ENCODE assay signal across 8 cellular contexts in genomic region chr17:48055531-48056245, GRCh38. TPM values are rescaled to one million over a fixed set of nuclear protein-coding genes. Genes with fewer than 3 reads are reported as not detected.
DNase-seq lines count a peak whose midpoint lies in the region; FAIRE-seq and TF ChIP-seq lines count a peak whose summit lies in the region.

No MANE protein-coding gene starts in this region.

- peaks cover 15% of the 10 kb centered on the region for H3K36me3 Mint-ChIP-seq in neural crest cell (ENCODE audit: low read depth)

- peak overlapping the region; percentile 82 for H3K4me2 ChIP-seq in mammary epithelial cell (ENCODE audit: insufficient read depth, low read depth, low read length)

- H3K27ac ChIP-seq in A673 (ENCODE audit: low read depth, low read length, poor library complexity, severe bottlenecking) (peak overlapping the region; percentile 98), mammary epithelial cell (ENCODE audit: insufficient read depth, low read depth, low read length) (no peak overlapping the region), small intestine (ENCODE audit: low read depth in 1 of 2, low read length in 1 of 2) (peak overlapping the region in 1 of 2 donors; percentile 19)

- H3K79me2 ChIP-seq in mammary epithelial cell (ENCODE audit: insufficient read depth, low read length), result peaks cover 95% of the 10 kb centered on the region

- no peaks in the 10 kb centered on the region for H3K9me3 Mint-ChIP-seq in neural crest cell

- H3K9ac ChIP-seq in mammary epithelial cell (ENCODE audit: insufficient read depth, low read length), result no peak overlapping the region

- peak overlapping the region; percentile 94 for H3K27ac Mint-ChIP-seq in neural crest cell (ENCODE audit: unreplicated experiment)

- POLR2A ChIA-PET in A673 (lab: Charles Lee; ENCODE audit: low non-redundant PET), result interaction anchor here (0.6 to 2.0 kb wide), 6 partner anchors 8 to 1247 kb away, joined by 5 to 14 read pairs (median 8); partner anchors contain the start of gene SNX11

- BruUV-seq in A673 (replicated peaks; lab: Mats Ljungman, UMichigan) (no TSS peak), mammary epithelial cell (replicated peaks; lab: Mats Ljungman, UMichigan) (no TSS peak)

- DNase-seq in A673 (ENCODE audit: low spot score) (peak; percentile 82), GM13976 (ENCODE audit: low spot score) (peak; percentile 74), NCI-H226 (peak; percentile 79), mammary epithelial cell (peak; percentile 52), neural crest cell (ENCODE audit: low read depth, low spot score) (no peak), small intestine (no peak), GF-D8 (lab: John Stamatoyannopoulos, UW) (no peak), occipital lobe (lab: John Stamatoyannopoulos, UW) (no peak)

- peak overlapping the region; percentile 62 for H3K4me3 Mint-ChIP-seq in neural crest cell

- intact Hi-C loops in A673 (cut with micrococcal nuclease; ENCODE audit: unreplicated experiment) (no loop called here), mammary epithelial cell (cut with micrococcal nuclease) (no loop called here)

- no peak for FAIRE-seq in small intestine (lab: Jason Lieb, UNC)

- peaks cover 55% of the 10 kb centered on the region for H3K4me1 Mint-ChIP-seq in neural crest cell

- H4K20me1 ChIP-seq in mammary epithelial cell (ENCODE audit: insufficient read depth, low read length), result no peaks in the 10 kb centered on the region

- dilution Hi-C loops in mammary epithelial cell (cut with HindIII; ENCODE audit: low sequenced_read_pairs), result no loop called here

- TF ChIP-seq CTCF in A673 (conservative IDR thresholded peaks at IDR 0.05; ENCODE audit: low read depth, low read length) (no peak), GM13976 (IDR thresholded peaks at IDR 0.05; ENCODE audit: borderline replicate concordance, control extremely low read depth, extremely low read depth, insufficient read depth, missing control alignments) (no peak), mammary epithelial cell (conservative IDR thresholded peaks at IDR 0.05 in 1 of 2, IDR thresholded peaks at IDR 0.05 in 1 of 2; ENCODE audit: extremely low read depth in 1 of 2, insufficient read depth in 1 of 2, low read depth in 1 of 2, low read length in 2 of 2) (no peak), neural crest cell (conservative IDR thresholded peaks at IDR 0.05) (no peak)

- peak overlapping the region; percentile 38 for H3K4me3 ChIP-seq in A673 (ENCODE audit: low read depth, low read length, poor library complexity, severe bottlenecking)
- peak overlapping the region in 1 of 3 experiments; percentile 54 for H3K4me3 ChIP-seq in mammary epithelial cell (replicated peaks in 1 of 3; ENCODE audit: insufficient read depth in 1 of 3, low read depth in 2 of 3, low read length in 3 of 3)
- no peak overlapping the region for H3K4me3 ChIP-seq in small intestine (ENCODE audit: low read depth in 1 of 2, low read length in 2 of 2)

- CTCF ChIA-PET in A673 (lab: Charles Lee) (interaction anchor here (0.5 to 1.7 kb wide), 3 partner anchors 11 to 204 kb away, joined by 3 to 7 read pairs (median 7); no protein-coding TSS in a partner anchor), mammary epithelial cell (lab: Charles Lee; ENCODE audit: low non-redundant PET) (interaction anchor here (0.9 kb wide), 1 partner anchor 29 kb away, joined by 4 read pairs; no protein-coding TSS in a partner anchor)

- peaks cover 58% of the 10 kb centered on the region for H3K4me1 ChIP-seq in A673 (ENCODE audit: insufficient read depth, low read length, poor library complexity, severe bottlenecking)
- peaks cover 47% of the 10 kb centered on the region for H3K4me1 ChIP-seq in mammary epithelial cell (ENCODE audit: insufficient read depth, low read length)
- H3K4me1 ChIP-seq in small intestine (ENCODE audit: control insufficient read depth in 2 of 2, insufficient read depth in 1 of 2, low read depth in 1 of 2, low read length in 1 of 2), result peaks cover 7 to 32% of the 10 kb centered on the region in 2 donors

- WGBS in mammary epithelial cell (ENCODE audit: low coverage, missing lambda C conversion rate), result 90% methylated on average over 5 of the region's 5 CpGs
- WGBS in small intestine, 3 donors, result 76 to 88% (median 87%) methylated on average over 5 of the region's 5 CpGs

- H3K27me3 Mint-ChIP-seq in neural crest cell (ENCODE audit: low read depth), result no peaks in the 10 kb centered on the region

- H2AFZ ChIP-seq in mammary epithelial cell (ENCODE audit: low read depth, low read length), result no peak overlapping the region

- H3K9me3 ChIP-seq in A673 (ENCODE audit: low read depth, low read length, poor library complexity, severe bottlenecking), result no peaks in the 10 kb centered on the region
- no peaks in the 10 kb centered on the region for H3K9me3 ChIP-seq in mammary epithelial cell (replicated peaks; ENCODE audit: insufficient read depth, low read length)
- H3K9me3 ChIP-seq in small intestine (ENCODE audit: control insufficient read depth, low read depth), result no peaks in the 10 kb centered on the region

- in situ Hi-C loops in GM13976 (cut with MboI; ENCODE audit: low sequenced_read_pairs, unreplicated experiment), result no loop called here
- in situ Hi-C loops in mammary epithelial cell (cut with MboI; ENCODE audit: low sequenced_read_pairs in 2 of 2), result no loop called here

- H3K27me3 ChIP-seq in A673 (replicated peaks; ENCODE audit: insufficient read depth, low read depth, low read length, poor library complexity), result no peaks in the 10 kb centered on the region
- no peaks in the 10 kb centered on the region for H3K27me3 ChIP-seq in mammary epithelial cell (ENCODE audit: insufficient read depth, low read length)
- H3K27me3 ChIP-seq in small intestine (ENCODE audit: control insufficient read depth in 2 of 2, insufficient read depth in 2 of 2, low read length in 2 of 2), result no peaks in the 10 kb centered on the region

- H3K36me3 ChIP-seq in A673 (ENCODE audit: insufficient read depth, low read length, poor library complexity, severe bottlenecking), result peaks cover 68% of the 10 kb centered on the region
- H3K36me3 ChIP-seq in mammary epithelial cell (ENCODE audit: insufficient read depth, low read length), result peaks cover 35% of the 10 kb centered on the region
- H3K36me3 ChIP-seq in small intestine (ENCODE audit: control insufficient read depth in 2 of 2, insufficient read depth in 2 of 2, low read length in 2 of 2), result peaks cover 13 to 50% of the 10 kb centered on the region in 2 donors

RNA-seq across cellular contexts. Expression of gene NFE2L1, which starts 7.5 kb away (rescaled TPM):
- total RNA-seq in A673 (2021) (149 and 168 TPM in 2 replicates), mammary epithelial cell (100 to 1,000 TPM; 283 to 291 TPM), neural crest cell (121 and 131 TPM in 2 replicates), occipital lobe (28.5 TPM)
- polyA plus RNA-seq in mammary epithelial cell (138 TPM), small intestine (100 to 1,000 TPM in 1 of 3 donors, 10 to 100 TPM in 2; 52.1 to 110 (median 70.4) TPM)
- polyA minus RNA-seq in mammary epithelial cell, result 315 TPM

RNA-seq across cellular contexts. Expression of gene COPZ2, which starts 18.1 kb away (rescaled TPM):
- 2.3 TPM in 1 of 2 replicates, not detected in the other for total RNA-seq in A673 (2021)
- 10 to 100 TPM; 11.2 to 46.2 TPM for total RNA-seq in mammary epithelial cell
- polyA plus RNA-seq in mammary epithelial cell, result 15.6 TPM
- polyA minus RNA-seq in mammary epithelial cell, result 14.1 TPM
- 4.0 and 4.1 TPM in 2 replicates for total RNA-seq in neural crest cell
- 1 to 10 TPM in 2 of 3 donors, not detected in 1; 4.4 to 7.3 TPM for polyA plus RNA-seq in small intestine
- 1.7 TPM for total RNA-seq in occipital lobe

RNA-seq across cellular contexts. Expression of gene CBX1, which starts 45.6 kb away (rescaled TPM):
- total RNA-seq in A673 (2021), result 121 and 139 TPM in 2 replicates
- 10 to 100 TPM; 35.0 to 69.2 TPM for total RNA-seq in mammary epithelial cell
- 31.1 TPM for polyA plus RNA-seq in mammary epithelial cell
- 27.7 TPM for polyA minus RNA-seq in mammary epithelial cell
- total RNA-seq in neural crest cell, result 210 and 216 TPM in 2 replicates
- polyA plus RNA-seq in small intestine, result 10 to 100 TPM in 1 of 3 donors, 1 to 10 TPM in 2; 9.4 to 29.5 (median 10.0) TPM
- 78.6 TPM for total RNA-seq in occipital lobe

RNA-seq across cellular contexts. Expression of gene SNX11, which starts 51.9 kb away (rescaled TPM):
- total RNA-seq in A673 (2021), result 25.1 and 27.6 TPM in 2 replicates
- total RNA-seq in mammary epithelial cell, result 10 to 100 TPM; 20.2 to 25.8 TPM
- 16.8 TPM for polyA plus RNA-seq in mammary epithelial cell
- 28.8 TPM for polyA minus RNA-seq in mammary epithelial cell
- 22.6 and 25.8 TPM in 2 replicates for total RNA-seq in neural crest cell
- polyA plus RNA-seq in small intestine, result 10 to 100 TPM; 11.4 to 16.3 (median 13.8) TPM
- total RNA-seq in occipital lobe, result 10.0 TPM

Comparison
In these comparisons a context has a peak if more than half of its experiments do, and no peak if none do; other contexts are left out.
1. DNase-seq: peak in A673 (single experiment), GM13976 (single experiment), NCI-H226 (single experiment) and mammary epithelial cell (single experiment); none in neural crest cell (single experiment), small intestine (single experiment), GF-D8 (single experiment) and occipital lobe (single experiment).